Comparison of ENCODE assay signal across 8 cellular contexts in genomic region chr7:76941809-76942765, GRCh38.
DNase-seq lines count a peak whose midpoint lies in the region; ATAC-seq lines count a peak whose summit lies in the region.
"Not testable (repeated sequence)": the region's sequence is repeated elsewhere in the genome, so short reads cannot be mapped to it uniquely, and the experiment has no call there.

No MANE protein-coding gene starts in this region.

- H3K27ac Mint-ChIP-seq in naive B cell = peak overlapping the region in 1 of 6 donors; percentile 92

- not testable (repeated sequence) for H3K9me3 Mint-ChIP-seq in naive B cell

- peak overlapping the region in 1 of 8 donors; percentile 66 for H3K4me3 Mint-ChIP-seq in naive B cell

- ATAC-seq in GM18498 (IDR thresholded peaks at IDR 0.05; ENCODE audit: unreplicated experiment) (peak; percentile 49), GM18861 (IDR thresholded peaks at IDR 0.05; ENCODE audit: unreplicated experiment) (peak; percentile 53), GM19395 (IDR thresholded peaks at IDR 0.05; ENCODE audit: unreplicated experiment) (peak; percentile 62), GM21717 (IDR thresholded peaks at IDR 0.05; ENCODE audit: unreplicated experiment) (peak; percentile 57), HG02870 (IDR thresholded peaks at IDR 0.05; ENCODE audit: unreplicated experiment) (peak; percentile 51), HG03175 (IDR thresholded peaks at IDR 0.05; ENCODE audit: unreplicated experiment) (peak; percentile 54), HG03571 (IDR thresholded peaks at IDR 0.05; ENCODE audit: unreplicated experiment) (peak; percentile 39), naive B cell (ENCODE audit: low read depth in 2 of 2) (peak; percentile 52 to 67)

- peaks cover 13 to 16% (median 14%) of the 10 kb centered on the region in 3 donors for H3K27me3 Mint-ChIP-seq in naive B cell

- not testable (repeated sequence) for H3K36me3 Mint-ChIP-seq in naive B cell

- H3K4me1 Mint-ChIP-seq in naive B cell = not testable (repeated sequence)

- not testable (repeated sequence) for DNase-seq in naive B cell
